ENCODE assay signal across 8 cellular contexts in genomic region chr5:111158105-111158744, GRCh38.
DNase-seq lines count a peak whose midpoint lies in the region; ATAC-seq, FAIRE-seq and TF ChIP-seq lines count a peak whose summit lies in the region.

No MANE protein-coding gene starts in this region.

- H4K20me1 ChIP-seq in PC-9 (ENCODE audit: insufficient read depth) = no peaks in the 10 kb centered on the region

- no peak overlapping the region for H3K4me3 Mint-ChIP-seq in CD14-positive monocyte
- no peak overlapping the region for H3K4me3 Mint-ChIP-seq in activated T-cell treated with anti-CD3 and anti-CD28 coated beads, Interleukin-2, amount 50 U/mL, for 4 hours

- no peaks in the 10 kb centered on the region for H3K9me2 ChIP-seq in PC-9 (ENCODE audit: insufficient read depth)

- DNase-seq in CD14-positive monocyte (ENCODE audit: low spot score) = peak; percentile 47
- DNase-seq in GM19240 (ENCODE audit: insufficient read length, low spot score) = peak; percentile 26
- peak; percentile 59 for DNase-seq in HTR-8/SVneo (ENCODE audit: insufficient read length, low spot score)
- DNase-seq in PC-9 = peak; percentile 42 to 49
- DNase-seq in activated T-cell treated with anti-CD3 and anti-CD28 coated beads, Interleukin-2, amount 50 U/mL, for 4 hours = peak; percentile 85
- peak; percentile 84 for DNase-seq in fibroblast of mammary gland (ENCODE audit: low read depth)
- DNase-seq in non-pigmented ciliary epithelial cell (ENCODE audit: low read depth) = peak; percentile 68
- DNase-seq in testis = peak; percentile 93

- peaks cover 0 to 3% (median 3%) of the 10 kb centered on the region in 3 donors for H3K27me3 Mint-ChIP-seq in CD14-positive monocyte (ENCODE audit: low read depth in 3 of 3)
- peaks cover 4% of the 10 kb centered on the region for H3K27me3 Mint-ChIP-seq in activated T-cell treated with anti-CD3 and anti-CD28 coated beads, Interleukin-2, amount 50 U/mL, for 4 hours (ENCODE audit: low read depth)

- intact Hi-C loops in CD14-positive monocyte (cut with micrococcal nuclease) = loop anchor here (5.0 kb wide), 1 partner anchor 989 kb away; no protein-coding TSS in a partner anchor
- intact Hi-C loops in PC-9 (cut with micrococcal nuclease; ENCODE audit: unreplicated experiment) = loop anchor here (1.0 to 2.0 kb wide), 2 partner anchors 121 to 989 kb away; no protein-coding TSS in a partner anchor
- intact Hi-C loops in testis (cut with DNase I; ENCODE audit: low total_unique reads) = no loop called here

- CTCF ChIA-PET in PC-9 (lab: Charles Lee) = no interaction called here

- POLR2A ChIA-PET in PC-9 (lab: Charles Lee; ENCODE audit: unreplicated experiment) = no interaction called here

- TF ChIP-seq CTCF in CD14-positive monocyte (IDR thresholded peaks at IDR 0.05) (peak; percentile 99), PC-9 (conservative IDR thresholded peaks at IDR 0.05) (peak; percentile 98), fibroblast of mammary gland (conservative IDR thresholded peaks at IDR 0.05; ENCODE audit: control insufficient read depth, insufficient read depth, low read depth, low read length) (peak; percentile 100), testis (IDR thresholded peaks at IDR 0.05) (peak; percentile 96 to 100 (median 99))

- ATAC-seq in activated T-cell treated with anti-CD3 and anti-CD28 coated beads, Interleukin-2, amount 50 U/mL, for 4 hours = peak; percentile 57 to 73

- H3K4me3 ChIP-seq in PC-9 (no peak overlapping the region), fibroblast of mammary gland (ENCODE audit: control insufficient read depth, low read depth, low read length) (no peak overlapping the region), testis (no peak overlapping the region)

- H3F3A ChIP-seq in PC-9 (ENCODE audit: insufficient read depth, low read depth) = no peaks in the 10 kb centered on the region

- TF ChIP-seq POLR2A in testis (IDR thresholded peaks at IDR 0.05) = no peak

- H3K79me2 ChIP-seq in PC-9 (ENCODE audit: low read depth) = no peaks in the 10 kb centered on the region

- no peaks in the 10 kb centered on the region; the same call in none of the 2 replicates for H3K27me3 ChIP-seq in PC-9 (ENCODE audit: insufficient read depth, low read depth)
- no peaks in the 10 kb centered on the region for H3K27me3 ChIP-seq in testis

- H3K36me3 Mint-ChIP-seq in CD14-positive monocyte = no peaks in the 10 kb centered on the region
- H3K36me3 Mint-ChIP-seq in activated T-cell treated with anti-CD3 and anti-CD28 coated beads, Interleukin-2, amount 50 U/mL, for 4 hours (ENCODE audit: insufficient read depth) = no peaks in the 10 kb centered on the region

- WGBS in testis, 2 donors = 11% methylated on average over 9 of the region's 9 CpGs

- no peak overlapping the region for H3K27ac Mint-ChIP-seq in CD14-positive monocyte

- H3K4me1 Mint-ChIP-seq in CD14-positive monocyte = no peaks in the 10 kb centered on the region
- no peaks in the 10 kb centered on the region for H3K4me1 Mint-ChIP-seq in activated T-cell treated with anti-CD3 and anti-CD28 coated beads, Interleukin-2, amount 50 U/mL, for 4 hours (ENCODE audit: low read depth)

- H3K4me1 ChIP-seq in PC-9 (replicated peaks; ENCODE audit: insufficient read depth) = no peaks in the 10 kb centered on the region
- no peaks in the 10 kb centered on the region for H3K4me1 ChIP-seq in testis

- FAIRE-seq in HTR-8/SVneo (lab: Jason Lieb, UNC) = no peak

- H3K27ac ChIP-seq in PC-9 (no peak overlapping the region), testis (no peak overlapping the region)

- H3K4me2 ChIP-seq in PC-9 = no peak overlapping the region

- BruUV-seq in PC-9 (replicated peaks; lab: Mats Ljungman, UMichigan) = no TSS peak

- H3K9me3 ChIP-seq in PC-9 (ENCODE audit: insufficient read depth, low read depth) = no peaks in the 10 kb centered on the region
- H3K9me3 ChIP-seq in testis = no peaks in the 10 kb centered on the region

- H3K36me3 ChIP-seq in PC-9 (ENCODE audit: low read depth) = no peaks in the 10 kb centered on the region
- no peaks in the 10 kb centered on the region for H3K36me3 ChIP-seq in testis (ENCODE audit: low read depth, missing control alignments)

- H2AFZ ChIP-seq in PC-9 = no peak overlapping the region

- no peaks in the 10 kb centered on the region for H3K9me3 Mint-ChIP-seq in CD14-positive monocyte
- no peaks in the 10 kb centered on the region for H3K9me3 Mint-ChIP-seq in activated T-cell treated with anti-CD3 and anti-CD28 coated beads, Interleukin-2, amount 50 U/mL, for 4 hours

Comparison
In these comparisons a context has a peak if more than half of its experiments do, and no peak if none do; other contexts are left out.
1. DNase-seq: peak in every context shown above with its lines; median percentile 93 in testis; 85 in activated T-cell treated with anti-CD3 and anti-CD28 coated beads, Interleukin-2, amount 50 U/mL, for 4 hours; 84 in fibroblast of mammary gland; 68 in non-pigmented ciliary epithelial cell; 59 in HTR-8/SVneo; 47 in CD14-positive monocyte; 46 in PC-9; 26 in GM19240.